In genomic region chr4:128287159-128287870, GRCh38 we compare ENCODE assay signal across 1 cellular context.
A peak's percentile ranks its signal among the peaks of the same experiment; 100 is the strongest.
TF ChIP-seq lines count a peak whose summit lies in the region.

TSS of gene PGRMC2 (minus strand) at chr4:128287813. CDS start at chr4:128287790, 23 bp downstream.

TF ChIP-seq in HepG2, 621 proteins besides CTCF, POLR2A, EP300 and RAD21 (continued from another document and continues in another):
- TF ChIP-seq ZXDC (CRISPR knock-in tag; IDR thresholded peaks at IDR 0.05) (no peak), ZSCAN21 (CRISPR knock-in tag; IDR thresholded peaks at IDR 0.05; ENCODE audit: borderline replicate concordance) (no peak), KLF16 (CRISPR knock-in tag; IDR thresholded peaks at IDR 0.05) (no peak), ZBTB7A (CRISPR knock-in tag; IDR thresholded peaks at IDR 0.05) (no peak), MIXL1 (CRISPR knock-in tag; IDR thresholded peaks at IDR 0.05) (no peak), PAX8 (CRISPR knock-in tag; IDR thresholded peaks at IDR 0.05; ENCODE audit: borderline replicate concordance) (no peak), ZNF777 (CRISPR knock-in tag; IDR thresholded peaks at IDR 0.05) (peak; percentile 82), ZBTB4 (CRISPR knock-in tag; IDR thresholded peaks at IDR 0.05; ENCODE audit: borderline replicate concordance) (no peak), ZNF710 (CRISPR knock-in tag; IDR thresholded peaks at IDR 0.05; ENCODE audit: borderline replicate concordance) (no peak), SNAI1 (CRISPR knock-in tag; IDR thresholded peaks at IDR 0.05; ENCODE audit: borderline replicate concordance) (peak; percentile 25; the same call in 1 of the 2 replicates), ZKSCAN5 (CRISPR knock-in tag; IDR thresholded peaks at IDR 0.05) (no peak), ZBTB20 (CRISPR knock-in tag; IDR thresholded peaks at IDR 0.05; ENCODE audit: borderline replicate concordance, low read depth) (no peak), HNRNPL (IDR thresholded peaks at IDR 0.05; ENCODE audit: low read depth, low read length) (no peak), IKZF4 (CRISPR knock-in tag; IDR thresholded peaks at IDR 0.05; ENCODE audit: borderline replicate concordance, low read depth, not compliant biosample characterization) (no peak), BRF2 (CRISPR knock-in tag; IDR thresholded peaks at IDR 0.05) (no peak), AHDC1 (CRISPR knock-in tag; IDR thresholded peaks at IDR 0.05; ENCODE audit: borderline replicate concordance) (no peak), NRL (CRISPR knock-in tag; IDR thresholded peaks at IDR 0.05; ENCODE audit: borderline replicate concordance) (no peak), SMAD3 (CRISPR knock-in tag; IDR thresholded peaks at IDR 0.05) (no peak), HMGXB3 (CRISPR knock-in tag; IDR thresholded peaks at IDR 0.05; ENCODE audit: borderline replicate concordance) (no peak), SIN3A (IDR thresholded peaks at IDR 0.05; ENCODE audit: borderline replicate concordance, low read depth, low read length) (0 out of 2 replicates have a peak, but pooled peaks have one; percentile 20), ZFP62 (CRISPR knock-in tag; IDR thresholded peaks at IDR 0.05) (no peak), MTA3 (CRISPR knock-in tag; IDR thresholded peaks at IDR 0.05) (no peak), PATZ1 (CRISPR knock-in tag; IDR thresholded peaks at IDR 0.05) (0 out of 2 replicates have a peak, but pooled peaks have one; percentile 12), EZH2 (conservative IDR thresholded peaks at IDR 0.05; ENCODE audit: low read depth, low read length) (no peak), MNT (IDR thresholded peaks at IDR 0.05) (no peak), HNRNPK (IDR thresholded peaks at IDR 0.05; ENCODE audit: low read depth, low read length, poor library complexity, severe bottlenecking) (peak; percentile 38), ELK4 (CRISPR knock-in tag; IDR thresholded peaks at IDR 0.05; ENCODE audit: borderline replicate concordance) (no peak), TBL1XR1 (IDR thresholded peaks at IDR 0.05; ENCODE audit: borderline replicate concordance, low read length, partially characterized antibody) (no peak)
